In the genomic region with DNA sequence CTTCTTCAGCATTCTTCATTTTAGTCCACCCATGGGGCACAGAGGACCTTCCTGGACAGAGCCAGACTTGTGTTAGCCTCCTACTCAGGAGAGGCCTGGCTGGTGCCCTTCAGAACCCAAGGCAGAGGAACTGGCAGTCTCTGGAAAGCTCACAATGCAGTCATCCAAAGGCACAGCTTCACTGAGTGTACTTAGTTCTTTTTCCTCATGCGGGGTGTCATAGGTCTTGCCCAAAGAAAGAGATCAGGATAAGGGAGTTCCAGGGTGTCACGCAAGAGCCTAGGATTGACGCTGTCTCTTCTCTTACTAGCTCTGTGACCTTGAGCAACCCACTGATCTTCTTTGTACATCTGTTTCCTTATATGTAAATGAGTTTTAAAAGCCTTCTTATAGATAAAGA, we compare ENCODE assay signal across 9 cellular contexts. TPM values are rescaled to one million over a fixed set of nuclear protein-coding genes. Genes with fewer than 3 reads are reported as not detected.
DNase-seq lines count a peak whose midpoint lies in the region; ATAC-seq and TF ChIP-seq lines count a peak whose summit lies in the region.
"Had no signal": no experiment of that assay in that cellular context is flagged by ENCODE, and none has a peak within 500 bp of the region (broad histone marks: within the 10 kb centered on the region; RNA-seq: fewer than 3 reads in every experiment).

No MANE protein-coding gene starts in this region.

- H2AFZ ChIP-seq in SK-N-SH (ENCODE audit: low read depth): peak overlapping the region; percentile 74; the same call in 1 of the 2 replicates

- H3K4me2 ChIP-seq in SK-N-SH: peak overlapping the region; percentile 36

- intact Hi-C loops in activated T-helper 2 cell treated with anti-CD3 and anti-CD28 coated beads, Interferon-gamma antibody, Interleukin-2, Interleukin-4, amounts not matched to agents 10 μg/mL and 5 μg/mL and 100 μg/mL, durations not matched to agents 14 hours and 24 hours and 36 hours (cut with micrococcal nuclease): loop anchor here (1.0 to 2.0 kb wide), 2 partner anchors 8 to 13 kb away; no protein-coding TSS in a partner anchor

- no peaks in the 10 kb centered on the region for H4K20me1 ChIP-seq in SK-N-SH (ENCODE audit: insufficient read depth)

- no peaks in the 10 kb centered on the region for H3K36me3 ChIP-seq in SK-N-SH (replicated peaks in 1 of 2; ENCODE audit: control insufficient read depth in 1 of 2, insufficient read depth in 2 of 2, low read length in 1 of 2)

- DNase-seq in SK-N-SH: no peak
- no peak for DNase-seq in activated T-helper 2 cell treated with anti-CD3 and anti-CD28 coated beads, Interferon-gamma antibody, Interleukin-2, Interleukin-4, amounts not matched to agents 10 μg/mL and 5 μg/mL and 100 μg/mL, durations not matched to agents 14 hours and 24 hours and 36 hours (ENCODE audit: low spot score)
- DNase-seq in substantia nigra (lab: John Stamatoyannopoulos, UW): peak in 9 of 49 donors; percentile 24 to 64 (median 37)
- no peak for DNase-seq in natural killer cell treated with Interleukin-12 subunit alpha and Interleukin-12 subunit beta and Interleukin-15 and Interleukin-18, amount 100 ng/mL, for 72 hours (ENCODE audit: low spot score)
- no peak for DNase-seq in stimulated activated CD4-positive, alpha-beta T cell treated with anti-CD3 and anti-CD28 coated beads, Interleukin-2, amount 100 ng/mL, for 48 hours
- DNase-seq: NCI-H524 treated with DMSO at 0.1 percent for 48 hours had no signal

- ATAC-seq in SK-N-SH treated with all-trans-retinoic acid at 6 μM for 48 hours (no peak), GM19397 (IDR thresholded peaks at IDR 0.05; ENCODE audit: unreplicated experiment) (no peak)
- ATAC-seq in natural killer cell treated with Interleukin-12 subunit alpha and Interleukin-12 subunit beta and Interleukin-15 and Interleukin-18, amount 100 ng/mL, for 72 hours: no peak

- H3K27me3 Mint-ChIP-seq in activated T-helper 2 cell treated with anti-CD3 and anti-CD28 coated beads, Interferon-gamma antibody, Interleukin-2, Interleukin-4, amounts not matched to agents 10 μg/mL and 5 μg/mL and 100 μg/mL, durations not matched to agents 14 hours and 24 hours and 36 hours (ENCODE audit: low read depth): no peaks in the 10 kb centered on the region
- no peaks in the 10 kb centered on the region for H3K27me3 Mint-ChIP-seq in natural killer cell treated with Interleukin-12 subunit alpha and Interleukin-12 subunit beta and Interleukin-15 and Interleukin-18, amount 100 ng/mL, for 72 hours

- H3F3A ChIP-seq in SK-N-SH (replicated peaks; ENCODE audit: insufficient read depth): peaks cover 7% of the 10 kb centered on the region

- WGBS in SK-N-SH (ENCODE audit: low lambda C conversion rate): 83% methylated on average over 3 of the region's 3 CpGs

- H3K4me1 Mint-ChIP-seq in activated T-helper 2 cell treated with anti-CD3 and anti-CD28 coated beads, Interferon-gamma antibody, Interleukin-2, Interleukin-4, amounts not matched to agents 10 μg/mL and 5 μg/mL and 100 μg/mL, durations not matched to agents 14 hours and 24 hours and 36 hours (ENCODE audit: low read depth): peaks cover 61% of the 10 kb centered on the region
- peaks cover 0 to 7% of the 10 kb centered on the region in 2 donors for H3K4me1 Mint-ChIP-seq in natural killer cell treated with Interleukin-12 subunit alpha and Interleukin-12 subunit beta and Interleukin-15 and Interleukin-18, amount 100 ng/mL, for 72 hours (ENCODE audit: low read depth in 2 of 2)

- TF ChIP-seq RAD21 in SK-N-SH (IDR thresholded peaks at IDR 0.05; ENCODE audit: low read length): no peak

- no peak for TF ChIP-seq EP300 in SK-N-SH (IDR thresholded peaks at IDR 0.05; ENCODE audit: borderline replicate concordance in 1 of 2, low read depth in 1 of 2, low read length in 1 of 2)

- no peaks in the 10 kb centered on the region for H3K9me2 ChIP-seq in SK-N-SH

- POLR2A ChIA-PET in SK-N-SH (lab: Yijun Ruan, JAX): no interaction called here

- H3K79me2 ChIP-seq in SK-N-SH (ENCODE audit: insufficient read depth): no peaks in the 10 kb centered on the region

- peak overlapping the region; percentile 65 for H3K27ac Mint-ChIP-seq in activated T-helper 2 cell treated with anti-CD3 and anti-CD28 coated beads, Interferon-gamma antibody, Interleukin-2, Interleukin-4, amounts not matched to agents 10 μg/mL and 5 μg/mL and 100 μg/mL, durations not matched to agents 14 hours and 24 hours and 36 hours
- no peak overlapping the region for H3K27ac Mint-ChIP-seq in natural killer cell treated with Interleukin-12 subunit alpha and Interleukin-12 subunit beta and Interleukin-15 and Interleukin-18, amount 100 ng/mL, for 72 hours

- peak overlapping the region; percentile 74 to 84; a peak in 3 of 4 replicates for H3K27ac ChIP-seq in SK-N-SH (ENCODE audit: low read depth in 2 of 2, low read length in 1 of 2)
- peak overlapping the region; percentile 89 for H3K27ac ChIP-seq in layer of hippocampus (ENCODE audit: low read depth, low read length)
- H3K27ac ChIP-seq in substantia nigra (ENCODE audit: low read depth, low read length, poor library complexity, severe bottlenecking): peak overlapping the region; percentile 89

- CTCF ChIA-PET in SK-N-SH (lab: Yijun Ruan, JAX): interaction anchor here (1.4 kb wide), 1 partner anchor 98 kb away, joined by 3 read pairs; no protein-coding TSS in a partner anchor

- no peak overlapping the region for H3K4me3 Mint-ChIP-seq in activated T-helper 2 cell treated with anti-CD3 and anti-CD28 coated beads, Interferon-gamma antibody, Interleukin-2, Interleukin-4, amounts not matched to agents 10 μg/mL and 5 μg/mL and 100 μg/mL, durations not matched to agents 14 hours and 24 hours and 36 hours (ENCODE audit: low read depth)
- no peak overlapping the region for H3K4me3 Mint-ChIP-seq in natural killer cell treated with Interleukin-12 subunit alpha and Interleukin-12 subunit beta and Interleukin-15 and Interleukin-18, amount 100 ng/mL, for 72 hours

- peaks cover 14% of the 10 kb centered on the region for H3K36me3 Mint-ChIP-seq in activated T-helper 2 cell treated with anti-CD3 and anti-CD28 coated beads, Interferon-gamma antibody, Interleukin-2, Interleukin-4, amounts not matched to agents 10 μg/mL and 5 μg/mL and 100 μg/mL, durations not matched to agents 14 hours and 24 hours and 36 hours (ENCODE audit: low read depth)
- H3K36me3 Mint-ChIP-seq in natural killer cell treated with Interleukin-12 subunit alpha and Interleukin-12 subunit beta and Interleukin-15 and Interleukin-18, amount 100 ng/mL, for 72 hours: no peaks in the 10 kb centered on the region

- no peaks in the 10 kb centered on the region for H3K9me3 ChIP-seq in SK-N-SH

- no peaks in the 10 kb centered on the region for H3K27me3 ChIP-seq in SK-N-SH (ENCODE audit: insufficient read depth)
- no peaks in the 10 kb centered on the region for H3K27me3 ChIP-seq in layer of hippocampus (ENCODE audit: control insufficient read depth, insufficient read depth, low read length)

- peaks cover 16% of the 10 kb centered on the region for H3K9me3 Mint-ChIP-seq in activated T-helper 2 cell treated with anti-CD3 and anti-CD28 coated beads, Interferon-gamma antibody, Interleukin-2, Interleukin-4, amounts not matched to agents 10 μg/mL and 5 μg/mL and 100 μg/mL, durations not matched to agents 14 hours and 24 hours and 36 hours
- H3K9me3 Mint-ChIP-seq in natural killer cell treated with Interleukin-12 subunit alpha and Interleukin-12 subunit beta and Interleukin-15 and Interleukin-18, amount 100 ng/mL, for 72 hours: no peaks in the 10 kb centered on the region

- peak overlapping the region; percentile 51 for H3K9ac ChIP-seq in SK-N-SH

- 0 out of 4 replicates have a peak, but pooled peaks cover 0 to 5% of the 10 kb centered on the region in 2 experiments for H3K4me1 ChIP-seq in SK-N-SH (ENCODE audit: control insufficient read depth in 1 of 2, insufficient read depth in 2 of 2, low read depth in 1 of 2, low read length in 1 of 2)

- no peak for TF ChIP-seq CTCF in SK-N-SH (IDR thresholded peaks at IDR 0.05)

- H3K4me3 ChIP-seq in SK-N-SH (ENCODE audit: low read depth in 2 of 2, low read length in 1 of 2): no peak overlapping the region

TF ChIP-seq in SK-N-SH, 30 proteins besides CTCF, POLR2A, EP300 and RAD21 (continues in another document):
- peak; percentile 2; the same call in 1 of the 2 replicates for TF ChIP-seq TEAD4 (IDR thresholded peaks at IDR 0.05; ENCODE audit: borderline replicate concordance, insufficient read depth)

TF ChIP-seq in SK-N-SH treated with all-trans-retinoic acid at 6 μM for 48 hours, 23 proteins besides CTCF, POLR2A, EP300 and RAD21 (continues in another document):
- no peak for TF ChIP-seq TCF4 (CRISPR knock-in tag; IDR thresholded peaks at IDR 0.05; ENCODE audit: borderline replicate concordance)
- TF ChIP-seq ZFP3 (CRISPR knock-in tag; IDR thresholded peaks at IDR 0.05): no peak
- TF ChIP-seq, protein P1, sequence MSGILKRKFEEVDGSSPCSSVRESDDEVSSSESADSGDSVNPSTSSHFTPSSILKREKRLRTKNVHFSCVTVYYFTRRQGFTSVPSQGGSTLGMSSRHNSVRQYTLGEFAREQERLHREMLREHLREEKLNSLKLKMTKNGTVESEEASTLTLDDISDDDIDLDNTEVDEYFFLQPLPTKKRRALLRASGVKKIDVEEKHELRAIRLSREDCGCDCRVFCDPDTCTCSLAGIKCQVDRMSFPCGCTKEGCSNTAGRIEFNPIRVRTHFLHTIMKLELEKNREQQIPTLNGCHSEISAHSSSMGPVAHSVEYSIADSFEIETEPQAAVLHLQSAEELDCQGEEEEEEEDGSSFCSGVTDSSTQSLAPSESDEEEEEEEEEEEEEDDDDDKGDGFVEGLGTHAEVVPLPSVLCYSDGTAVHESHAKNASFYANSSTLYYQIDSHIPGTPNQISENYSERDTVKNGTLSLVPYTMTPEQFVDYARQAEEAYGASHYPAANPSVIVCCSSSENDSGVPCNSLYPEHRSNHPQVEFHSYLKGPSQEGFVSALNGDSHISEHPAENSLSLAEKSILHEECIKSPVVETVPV (CRISPR knock-in tag; IDR thresholded peaks at IDR 0.05): no peak
- no peak for TF ChIP-seq SNAI2 (CRISPR knock-in tag; IDR thresholded peaks at IDR 0.05)
- TF ChIP-seq PPARA (CRISPR knock-in tag; IDR thresholded peaks at IDR 0.05; ENCODE audit: borderline replicate concordance): no peak
- TF ChIP-seq GLIS3 (CRISPR knock-in tag; IDR thresholded peaks at IDR 0.05): no peak
- no peak for TF ChIP-seq ZNF565 (CRISPR knock-in tag; conservative IDR thresholded peaks at IDR 0.05; ENCODE audit: low read depth)
- no peak for TF ChIP-seq ZC3H10 (CRISPR knock-in tag; IDR thresholded peaks at IDR 0.05)
- no peak for TF ChIP-seq ZNF8 (CRISPR knock-in tag; IDR thresholded peaks at IDR 0.05)
- TF ChIP-seq ZNF70 (CRISPR knock-in tag; IDR thresholded peaks at IDR 0.05): no peak
- no peak for TF ChIP-seq ARNTL (CRISPR knock-in tag; IDR thresholded peaks at IDR 0.05; ENCODE audit: borderline replicate concordance, low read depth)

RNA-seq across cellular contexts. Expression of a gene that starts 58.7 kb away (rescaled TPM):
- 1.0 and 1.1 TPM in 2 replicates for polyA plus RNA-seq in SK-N-SH (2012; rRNA removed)
- 1.5 TPM in 2 replicates for polyA plus RNA-seq in SK-N-SH (2012; cell fraction: cytosol; rRNA removed)
- 0.56 and 1.3 TPM in 2 replicates for polyA plus RNA-seq in SK-N-SH (2012; cell fraction: nucleus; rRNA removed)
- 60.3 and 63.3 TPM in 2 replicates for total RNA-seq in activated T-helper 2 cell treated with anti-CD3 and anti-CD28 coated beads, Interferon-gamma antibody, Interleukin-2, Interleukin-4, amounts not matched to agents 10 μg/mL and 5 μg/mL and 100 μg/mL, durations not matched to agents 14 hours and 24 hours and 36 hours
- under 1 TPM; 0.17 to 0.36 TPM for total RNA-seq in natural killer cell treated with Interleukin-12 subunit alpha and Interleukin-12 subunit beta and Interleukin-15 and Interleukin-18, amount 100 ng/mL, for 72 hours

Comparison
In these comparisons a context has a peak if more than half of its experiments do, and no peak if none do; other contexts are left out.
1. RNA of a gene that starts 58.7 kb away (total RNA-seq): 60.3 to 63.3 TPM in activated T-helper 2 cell treated with anti-CD3 and anti-CD28 coated beads, Interferon-gamma antibody, Interleukin-2, Interleukin-4, amounts not matched to agents 10 μg/mL and 5 μg/mL and 100 μg/mL, durations not matched to agents 14 hours and 24 hours and 36 hours; 0.17 to 0.36 TPM in natural killer cell treated with Interleukin-12 subunit alpha and Interleukin-12 subunit beta and Interleukin-15 and Interleukin-18, amount 100 ng/mL, for 72 hours; every median in the first group is over 10 times any median in the second.
2. Peak in every context shown above with its lines, with median percentiles within 50 percentile points of each other: H3K27ac ChIP-seq.